In genomic region chr1:98294127-98294526, GRCh38 we compare ENCODE assay signal across 21 cellular contexts.
DNase-seq lines count a peak whose midpoint lies in the region; ATAC-seq, FAIRE-seq and TF ChIP-seq lines count a peak whose summit lies in the region.
"Had no signal": no experiment of that assay in that cellular context is flagged by ENCODE, and none has a peak within 500 bp of the region (broad histone marks: within the 10 kb centered on the region; RNA-seq: fewer than 3 reads in every experiment).

No MANE protein-coding gene starts in this region.

- peak; percentile 38 for FAIRE-seq in RCC 7860 (lab: Jason Lieb, UNC)
- FAIRE-seq in K562 (lab: Jason Lieb, UNC): no peak
- FAIRE-seq: GM12878, GM19239 had no signal

- H3K4me2 ChIP-seq in K562 (ENCODE audit: insufficient read depth, low read length): no peak overlapping the region
- H3K4me2 ChIP-seq in GM23248 (ENCODE audit: unreplicated experiment): no peak overlapping the region
- H3K4me2 ChIP-seq: BLaER1, GM23338 had no signal

- CTCF ChIA-PET in K562 (lab: Yijun Ruan, JAX; ENCODE audit: low intra/inter-chr PET ratio): no interaction called here

- H3K4me1 ChIP-seq in K562 (replicated peaks in 1 of 2; ENCODE audit: control insufficient read depth in 2 of 2, insufficient read depth in 2 of 2, low read length in 2 of 2) (no peaks in the 10 kb centered on the region), uterus (no peaks in the 10 kb centered on the region), esophagus squamous epithelium (no peaks in the 10 kb centered on the region), colonic mucosa (no peaks in the 10 kb centered on the region), GM23248 (ENCODE audit: insufficient read depth) (no peaks in the 10 kb centered on the region)
- H3K4me1 ChIP-seq: BLaER1, Caco-2 had no signal

- H3K9me3 ChIP-seq in K562 (replicated peaks; ENCODE audit: control insufficient read depth, insufficient read depth, low read depth, low read length) (no peaks in the 10 kb centered on the region), uterus (no peaks in the 10 kb centered on the region), esophagus squamous epithelium (no peaks in the 10 kb centered on the region), colonic mucosa (no peaks in the 10 kb centered on the region), GM23248 (ENCODE audit: low read depth) (no peaks in the 10 kb centered on the region)
- H3K9me3 ChIP-seq: BLaER1, Caco-2 had no signal

- TF ChIP-seq POLR2A in K562 (conservative IDR thresholded peaks at IDR 0.05) (no peak), uterus (IDR thresholded peaks at IDR 0.05) (no peak), esophagus squamous epithelium (IDR thresholded peaks at IDR 0.05) (no peak)

- BruUV-seq in K562 (replicated peaks; lab: Mats Ljungman, UMichigan): no TSS peak

- peak; percentile 12 for DNase-seq in ELR (ENCODE audit: low read depth)
- no peak for DNase-seq in RCC 7860 (ENCODE audit: low spot score)
- no peak for DNase-seq in K562 (ENCODE audit: extremely low read depth in 1 of 4, low spot score in 3 of 4)
- no peak for DNase-seq in epithelial cell of prostate (ENCODE audit: low read depth, low spot score)
- DNase-seq in uterus: no peak
- no peak for DNase-seq in esophagus squamous epithelium (lab: John Stamatoyannopoulos, UW)
- DNase-seq in colonic mucosa: no peak
- DNase-seq in GM23248: no peak
- DNase-seq: Caco-2; CD4-positive, CD25-positive, alpha-beta regulatory T cell; CD8-positive, alpha-beta T cell; DMS153; DND-41; GDM1; H9 had no signal

- no peaks in the 10 kb centered on the region for H3K36me3 ChIP-seq in K562 (ENCODE audit: control insufficient read depth, insufficient read depth, low read length)
- H3K36me3 ChIP-seq in uterus: no peaks in the 10 kb centered on the region
- H3K36me3 ChIP-seq in esophagus squamous epithelium: no peaks in the 10 kb centered on the region
- H3K36me3 ChIP-seq in colonic mucosa: no peaks in the 10 kb centered on the region
- H3K36me3 ChIP-seq in GM23248 (ENCODE audit: low read depth): no peaks in the 10 kb centered on the region
- H3K36me3 ChIP-seq: BLaER1 had no signal

- no peak for ATAC-seq in K562
- ATAC-seq: CD8-positive, alpha-beta T cell; GM12878; GM23338; HCT116 had no signal

- no peak overlapping the region for H2AFZ ChIP-seq in K562 (ENCODE audit: low read depth, low read length)
- no peak overlapping the region for H2AFZ ChIP-seq in GM23248
- H2AFZ ChIP-seq: GM23338 had no signal

- H3K9ac ChIP-seq in K562 (ENCODE audit: insufficient read depth in 1 of 2, low read depth in 2 of 2, low read length in 2 of 2): no peak overlapping the region
- no peak overlapping the region for H3K9ac ChIP-seq in colonic mucosa (ENCODE audit: low read depth in 2 of 2, low read length in 2 of 2)
- no peak overlapping the region for H3K9ac ChIP-seq in GM23248
- H3K9ac ChIP-seq: BLaER1 had no signal

- H3K79me2 ChIP-seq in K562 (ENCODE audit: control insufficient read depth, insufficient read depth, low read length): no peaks in the 10 kb centered on the region
- H3K79me2 ChIP-seq in GM23248 (ENCODE audit: insufficient read depth): no peaks in the 10 kb centered on the region

- TF ChIP-seq CTCF in K562 (IDR thresholded peaks at IDR 0.05 in 2 of 3, conservative IDR thresholded peaks at IDR 0.05 in 1 of 3; ENCODE audit: insufficient read depth in 2 of 3, low read depth in 1 of 3, low read length in 3 of 3) (no peak), uterus (IDR thresholded peaks at IDR 0.05) (no peak), esophagus squamous epithelium (IDR thresholded peaks at IDR 0.05) (no peak), colonic mucosa (IDR thresholded peaks at IDR 0.05) (no peak)

- POLR2A ChIA-PET in K562 (lab: Yijun Ruan, JAX): no interaction called here

- TF ChIP-seq EP300 in K562 (IDR thresholded peaks at IDR 0.05; ENCODE audit: low read length): no peak

- no peaks in the 10 kb centered on the region for H3K9me1 ChIP-seq in K562 (ENCODE audit: control insufficient read depth, insufficient read depth, low read length)

- 0% methylated on average over 2 of the region's 2 CpGs for WGBS in K562 (ENCODE audit: insufficient coverage, low coverage, missing lambda C conversion rate)
- 91 to 92% methylated on average over 2 of the region's 2 CpGs for WGBS in esophagus squamous epithelium, 2 donors
- 96 to 97% methylated on average over 2 of the region's 2 CpGs for WGBS in GM23248 (ENCODE audit: low coverage in 1 of 2, low lambda C conversion rate in 2 of 2, missing lambda C conversion rate in 2 of 2), 2 experiments

- H4K20me1 ChIP-seq in K562 (replicated peaks; ENCODE audit: control insufficient read depth, insufficient read depth, low read length) (no peaks in the 10 kb centered on the region), GM23248 (ENCODE audit: insufficient read depth) (no peaks in the 10 kb centered on the region)
- H4K20me1 ChIP-seq: BLaER1 had no signal

- no peaks in the 10 kb centered on the region for H3F3A ChIP-seq in GM23248 (ENCODE audit: insufficient read depth)

- intact Hi-C loops in K562 (cut with micrococcal nuclease) (no loop called here), uterus (cut with DNase I; ENCODE audit: low total_unique reads) (no loop called here), esophagus squamous epithelium (cut with DNase I) (no loop called here), colonic mucosa (cut with DNase I) (no loop called here)

- H3K27ac ChIP-seq in K562 (ENCODE audit: extremely low read depth, low read depth, low read length) (no peak overlapping the region), epithelial cell of prostate (peak overlapping the region; percentile 63), uterus (no peak overlapping the region), esophagus squamous epithelium (no peak overlapping the region), colonic mucosa (no peak overlapping the region), GM23248 (no peak overlapping the region)
- H3K27ac ChIP-seq: BLaER1, C4-2B had no signal

- TF ChIP-seq RAD21 in K562 (CRISPR knock-in tag; conservative IDR thresholded peaks at IDR 0.05 in 1 of 2, IDR thresholded peaks at IDR 0.05 in 1 of 2): no peak

- no peaks in the 10 kb centered on the region for H3K9me2 ChIP-seq in GM23248 (ENCODE audit: insufficient read depth)

- no peaks in the 10 kb centered on the region for H3K27me3 ChIP-seq in K562 (ENCODE audit: control insufficient read depth in 2 of 2, insufficient read depth in 2 of 2, low read length in 2 of 2)
- no peaks in the 10 kb centered on the region for H3K27me3 ChIP-seq in uterus
- H3K27me3 ChIP-seq in esophagus squamous epithelium: no peaks in the 10 kb centered on the region
- H3K27me3 ChIP-seq in colonic mucosa: no peaks in the 10 kb centered on the region
- H3K27me3 ChIP-seq in GM23248 (replicated peaks; ENCODE audit: insufficient read depth): no peaks in the 10 kb centered on the region
- H3K27me3 ChIP-seq: BLaER1 had no signal

- H3K4me3 ChIP-seq in K562: no peak overlapping the region
- H3K4me3 ChIP-seq in uterus: no peak overlapping the region
- H3K4me3 ChIP-seq in esophagus squamous epithelium: no peak overlapping the region
- H3K4me3 ChIP-seq in colonic mucosa: no peak overlapping the region
- no peak overlapping the region for H3K4me3 ChIP-seq in GM23248
- H3K4me3 ChIP-seq: BLaER1, GM12878, GM23338 had no signal

- in situ Hi-C loops in K562 (cut with MboI) (no loop called here), GM23248 (cut with MboI) (no loop called here)

TF ChIP-seq in K562, 482 proteins besides CTCF, POLR2A, EP300 and RAD21:
- TF ChIP-seq CEBPB (tag; IDR thresholded peaks at IDR 0.05) (peak; percentile 50; the same call in 1 of the 2 replicates), CEBPG (CRISPR knock-in tag; IDR thresholded peaks at IDR 0.05) (no peak), CEBPG (tag; conservative IDR thresholded peaks at IDR 0.05 in 1 of 2, IDR thresholded peaks at IDR 0.05 in 1 of 2) (peak in 1 of 2 experiments; percentile 81; a peak in 2 of 4 replicates), PREB (CRISPR knock-in tag; IDR thresholded peaks at IDR 0.05) (no peak)
- TF ChIP-seq, protein P1, sequence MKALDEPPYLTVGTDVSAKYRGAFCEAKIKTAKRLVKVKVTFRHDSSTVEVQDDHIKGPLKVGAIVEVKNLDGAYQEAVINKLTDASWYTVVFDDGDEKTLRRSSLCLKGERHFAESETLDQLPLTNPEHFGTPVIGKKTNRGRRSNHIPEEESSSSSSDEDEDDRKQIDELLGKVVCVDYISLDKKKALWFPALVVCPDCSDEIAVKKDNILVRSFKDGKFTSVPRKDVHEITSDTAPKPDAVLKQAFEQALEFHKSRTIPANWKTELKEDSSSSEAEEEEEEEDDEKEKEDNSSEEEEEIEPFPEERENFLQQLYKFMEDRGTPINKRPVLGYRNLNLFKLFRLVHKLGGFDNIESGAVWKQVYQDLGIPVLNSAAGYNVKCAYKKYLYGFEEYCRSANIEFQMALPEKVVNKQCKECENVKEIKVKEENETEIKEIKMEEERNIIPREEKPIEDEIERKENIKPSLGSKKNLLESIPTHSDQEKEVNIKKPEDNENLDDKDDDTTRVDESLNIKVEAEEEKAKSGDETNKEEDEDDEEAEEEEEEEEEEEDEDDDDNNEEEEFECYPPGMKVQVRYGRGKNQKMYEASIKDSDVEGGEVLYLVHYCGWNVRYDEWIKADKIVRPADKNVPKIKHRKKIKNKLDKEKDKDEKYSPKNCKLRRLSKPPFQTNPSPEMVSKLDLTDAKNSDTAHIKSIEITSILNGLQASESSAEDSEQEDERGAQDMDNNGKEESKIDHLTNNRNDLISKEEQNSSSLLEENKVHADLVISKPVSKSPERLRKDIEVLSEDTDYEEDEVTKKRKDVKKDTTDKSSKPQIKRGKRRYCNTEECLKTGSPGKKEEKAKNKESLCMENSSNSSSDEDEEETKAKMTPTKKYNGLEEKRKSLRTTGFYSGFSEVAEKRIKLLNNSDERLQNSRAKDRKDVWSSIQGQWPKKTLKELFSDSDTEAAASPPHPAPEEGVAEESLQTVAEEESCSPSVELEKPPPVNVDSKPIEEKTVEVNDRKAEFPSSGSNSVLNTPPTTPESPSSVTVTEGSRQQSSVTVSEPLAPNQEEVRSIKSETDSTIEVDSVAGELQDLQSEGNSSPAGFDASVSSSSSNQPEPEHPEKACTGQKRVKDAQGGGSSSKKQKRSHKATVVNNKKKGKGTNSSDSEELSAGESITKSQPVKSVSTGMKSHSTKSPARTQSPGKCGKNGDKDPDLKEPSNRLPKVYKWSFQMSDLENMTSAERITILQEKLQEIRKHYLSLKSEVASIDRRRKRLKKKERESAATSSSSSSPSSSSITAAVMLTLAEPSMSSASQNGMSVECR (CRISPR knock-in tag; IDR thresholded peaks at IDR 0.05): no peak
